7 cellular contexts compared by ENCODE assay signal in genomic region chr9:41020163-41020562, GRCh38.
DNase-seq lines count a peak whose midpoint lies in the region; ATAC-seq and TF ChIP-seq lines count a peak whose summit lies in the region.
"Not testable (repeated sequence)": the region's sequence is repeated elsewhere in the genome, so short reads cannot be mapped to it uniquely, and the experiment has no call there.

No MANE protein-coding gene starts in this region.

- peak; percentile 43 for ATAC-seq in GM23338

- H3K4me3 ChIP-seq in GM23338; SK-N-SH (ENCODE audit: low read depth in 2 of 2, low read length in 1 of 2); fibroblast of pulmonary artery (replicated peaks; ENCODE audit: low read depth, low read length): not testable (repeated sequence)

- not testable (repeated sequence) for H2AFZ ChIP-seq in GM23338; SK-N-SH (ENCODE audit: low read depth)

- not testable (repeated sequence) for H3K4me3 Mint-ChIP-seq in GM23338

- not testable (repeated sequence) for TF ChIP-seq EP300 in SK-N-SH (IDR thresholded peaks at IDR 0.05; ENCODE audit: borderline replicate concordance in 1 of 2, low read depth in 1 of 2, low read length in 1 of 2)

- not testable (repeated sequence) for TF ChIP-seq RAD21 in SK-N-SH (IDR thresholded peaks at IDR 0.05; ENCODE audit: low read length)

- H3K4me1 Mint-ChIP-seq in GM23338 = not testable (repeated sequence)

- H4K20me1 ChIP-seq in GM23338 (replicated peaks; ENCODE audit: insufficient read depth); SK-N-SH (ENCODE audit: insufficient read depth): not testable (repeated sequence)

- TF ChIP-seq CTCF in GM23338 (conservative IDR thresholded peaks at IDR 0.05; ENCODE audit: low read depth in 2 of 2); SK-N-SH (IDR thresholded peaks at IDR 0.05); fibroblast of pulmonary artery (IDR thresholded peaks at IDR 0.05; ENCODE audit: low read length, missing control alignments): not testable (repeated sequence)

- H3K9ac ChIP-seq in SK-N-SH = not testable (repeated sequence)

- DNase-seq in EH (ENCODE audit: low read depth) = peak; percentile 36
- DNase-seq in GM04503 (ENCODE audit: low read depth) = peak; percentile 19
- DNase-seq in GM23338 (ENCODE audit: low spot score); SK-N-SH: not testable (repeated sequence)
- peak; percentile 48 for DNase-seq in amniotic epithelial cell (ENCODE audit: low read depth)
- DNase-seq in dermis microvascular lymphatic vessel endothelial cell (ENCODE audit: low read depth in 2 of 2) = peak; percentile 4 to 54
- peak; percentile 11 for DNase-seq in fibroblast of pulmonary artery (ENCODE audit: low read depth)

- H3K27ac Mint-ChIP-seq in GM23338 = not testable (repeated sequence)

- H3K27me3 ChIP-seq in GM23338 (ENCODE audit: insufficient read depth) = peaks cover 12% of the 10 kb centered on the region; the same call in 1 of the 2 replicates
- not testable (repeated sequence) for H3K27me3 ChIP-seq in SK-N-SH (ENCODE audit: insufficient read depth)

- not testable (repeated sequence) for H3K79me2 ChIP-seq in GM23338 (replicated peaks; ENCODE audit: insufficient read depth); SK-N-SH (ENCODE audit: insufficient read depth)

- H3F3A ChIP-seq in GM23338 (replicated peaks; ENCODE audit: low read depth); SK-N-SH (replicated peaks; ENCODE audit: insufficient read depth): not testable (repeated sequence)

- not testable (repeated sequence) for H3K36me3 Mint-ChIP-seq in GM23338 (ENCODE audit: low read depth)

- not testable (repeated sequence) for H3K27ac ChIP-seq in GM23338 (ENCODE audit: low read depth); SK-N-SH (ENCODE audit: low read depth in 2 of 2, low read length in 1 of 2)

- peaks cover 24% of the 10 kb centered on the region for H3K9me3 Mint-ChIP-seq in GM23338

- not testable (repeated sequence) for H3K9me3 ChIP-seq in SK-N-SH

- H3K36me3 ChIP-seq in GM23338 (ENCODE audit: insufficient read depth) = not testable (repeated sequence)
- H3K36me3 ChIP-seq in SK-N-SH (replicated peaks in 1 of 2; ENCODE audit: control insufficient read depth in 1 of 2, insufficient read depth in 2 of 2, low read length in 1 of 2) = peaks cover 0 to 12% of the 10 kb centered on the region in 2 experiments

- H3K9me2 ChIP-seq in GM23338 (ENCODE audit: insufficient read depth); SK-N-SH: not testable (repeated sequence)

- not testable (repeated sequence) for H3K4me1 ChIP-seq in GM23338 (ENCODE audit: insufficient read depth); SK-N-SH (ENCODE audit: control insufficient read depth in 1 of 2, insufficient read depth in 2 of 2, low read depth in 1 of 2, low read length in 1 of 2)

- POLR2A ChIA-PET in SK-N-SH (lab: Yijun Ruan, JAX) = not testable (repeated sequence)

- 92% methylated on average over 1 of the region's 1 CpG for WGBS in SK-N-SH (ENCODE audit: low lambda C conversion rate)

- not testable (repeated sequence) for H3K27me3 Mint-ChIP-seq in GM23338 (ENCODE audit: insufficient read depth, low read depth, poor library complexity)

- CTCF ChIA-PET in SK-N-SH (lab: Yijun Ruan, JAX) = not testable (repeated sequence)

- not testable (repeated sequence) for H3K4me2 ChIP-seq in GM23338, SK-N-SH

TF ChIP-seq in SK-N-SH, 30 proteins besides CTCF, POLR2A, EP300 and RAD21:
- 0 out of 2 replicates have a peak, but pooled peaks have one; percentile 23 for TF ChIP-seq PBX3 (IDR thresholded peaks at IDR 0.05)
